ENCODE assay signal across 8 cellular contexts in genomic region chr1:211589782-211590721, GRCh38. TPM values are rescaled to one million over a fixed set of nuclear protein-coding genes. Genes with fewer than 3 reads are reported as not detected.
DNase-seq lines count a peak whose midpoint lies in the region; ATAC-seq, FAIRE-seq and TF ChIP-seq lines count a peak whose summit lies in the region.

No MANE protein-coding gene starts in this region.

- WGBS in IMR-90 (ENCODE audit: extremely low coverage in 2 of 2, insufficient read length in 1 of 2), 2 experiments: no CpG with 5 or more reads among the region's 6 CpGs
- WGBS in K562 (ENCODE audit: insufficient coverage, low coverage, missing lambda C conversion rate): 41% methylated on average over 6 of the region's 6 CpGs

- no peaks in the 10 kb centered on the region for H3K79me2 ChIP-seq in K562 (ENCODE audit: control insufficient read depth, insufficient read depth, low read length)

- POLR2A ChIA-PET in IMR-90 (lab: Charles Lee; ENCODE audit: unreplicated experiment): no interaction called here
- POLR2A ChIA-PET in K562 (lab: Yijun Ruan, JAX): interaction anchor here (0.7 to 2.4 kb wide), 4 partner anchors 10 to 16 kb away, joined by 3 to 16 read pairs (median 4); partner anchors contain the start of gene SLC30A1

- H3K27ac ChIP-seq in IMR-90 (ENCODE audit: insufficient read depth, low read length) (no peak overlapping the region), K562 (ENCODE audit: extremely low read depth, low read depth, low read length) (no peak overlapping the region; the same call in 2 of the 3 replicates), kidney (ENCODE audit: low read depth in 2 of 2, low read length in 2 of 2) (no peak overlapping the region)

- BruUV-seq in IMR-90 (replicated peaks; lab: Mats Ljungman, UMichigan) (no TSS peak), K562 (replicated peaks; lab: Mats Ljungman, UMichigan) (no TSS peak)

- H3K4ac ChIP-seq in IMR-90 (ENCODE audit: low read depth, low read length): no peak overlapping the region

- no peak overlapping the region; a peak in 1 of 4 replicates for H4K8ac ChIP-seq in IMR-90 (ENCODE audit: low read depth in 2 of 2, low read length in 2 of 2)

- no peak for ATAC-seq in IMR-90 (ENCODE audit: low read depth)
- peak; percentile 73 for ATAC-seq in K562
- no peak for ATAC-seq in stimulated activated memory B cell treated with anti-CD40 and anti-IgM and Interleukin-4, amounts not matched to agents 10 μg/mL and 1 μg/mL and 100 μg/mL, for 72 hours
- ATAC-seq in activated T-cell treated with anti-CD3 and anti-CD28 coated beads, Interleukin-2, amount 50 U/mL, for 72 hours (replicated peaks in 1 of 2): no peak

- H3K14ac ChIP-seq in IMR-90 (replicated peaks; ENCODE audit: low read depth, low read length): no peak overlapping the region

- peaks cover 6% of the 10 kb centered on the region for H3K4me1 ChIP-seq in IMR-90 (ENCODE audit: control insufficient read depth, insufficient read depth, low read length)
- H3K4me1 ChIP-seq in K562 (replicated peaks in 1 of 2; ENCODE audit: control insufficient read depth in 2 of 2, insufficient read depth in 2 of 2, low read length in 2 of 2): peaks cover 3 to 17% of the 10 kb centered on the region in 2 experiments; a peak in 3 of 5 replicates
- no peaks in the 10 kb centered on the region for H3K4me1 ChIP-seq in kidney (ENCODE audit: control insufficient read depth in 1 of 2, insufficient read depth in 1 of 2, low read depth in 1 of 2, low read length in 2 of 2)

- H3K23ac ChIP-seq in IMR-90 (ENCODE audit: low read depth, low read length): no peak overlapping the region

- H3K9me3 ChIP-seq in IMR-90 (ENCODE audit: control insufficient read depth, insufficient read depth, low read length) (no peaks in the 10 kb centered on the region), K562 (replicated peaks; ENCODE audit: control insufficient read depth, insufficient read depth, low read depth, low read length) (no peaks in the 10 kb centered on the region), kidney (ENCODE audit: control insufficient read depth in 1 of 2, low read length in 2 of 2) (no peaks in the 10 kb centered on the region)

- H2BK15ac ChIP-seq in IMR-90 (ENCODE audit: low read depth, low read length): no peak overlapping the region

- H3K9ac ChIP-seq in IMR-90 (ENCODE audit: low read depth, low read length) (no peak overlapping the region), K562 (ENCODE audit: insufficient read depth in 1 of 2, low read depth in 2 of 2, low read length in 2 of 2) (no peak overlapping the region), kidney (ENCODE audit: low read length in 2 of 2) (no peak overlapping the region)

- TF ChIP-seq EP300 in K562 (IDR thresholded peaks at IDR 0.05; ENCODE audit: low read length): no peak

- H3K56ac ChIP-seq in IMR-90 (ENCODE audit: extremely low read depth, insufficient read depth, low read length): no peak overlapping the region

- H3K27ac Mint-ChIP-seq in stimulated activated memory B cell treated with anti-CD40 and anti-IgM and Interleukin-4, amounts not matched to agents 10 μg/mL and 1 μg/mL and 100 μg/mL, for 72 hours: no peak overlapping the region
- H3K27ac Mint-ChIP-seq in activated T-cell treated with anti-CD3 and anti-CD28 coated beads, Interleukin-2, amount 50 U/mL, for 72 hours: no peak overlapping the region

- no peaks in the 10 kb centered on the region for H3K36me3 Mint-ChIP-seq in stimulated activated memory B cell treated with anti-CD40 and anti-IgM and Interleukin-4, amounts not matched to agents 10 μg/mL and 1 μg/mL and 100 μg/mL, for 72 hours
- no peaks in the 10 kb centered on the region for H3K36me3 Mint-ChIP-seq in activated T-cell treated with anti-CD3 and anti-CD28 coated beads, Interleukin-2, amount 50 U/mL, for 72 hours (ENCODE audit: insufficient read depth in 2 of 2)

- FAIRE-seq in K562 (lab: Jason Lieb, UNC) (peak; percentile 66), kidney (lab: Jason Lieb, UNC) (no peak)

- CTCF ChIA-PET in IMR-90 (lab: Yijun Ruan, JAX) (interaction anchor here (0.6 kb wide), 1 partner anchor 23 kb away, joined by 3 read pairs; no protein-coding TSS in a partner anchor), K562 (lab: Yijun Ruan, JAX; ENCODE audit: low intra/inter-chr PET ratio) (no interaction called here)

- H3K27me3 ChIP-seq in IMR-90 (ENCODE audit: control insufficient read depth, insufficient read depth, low read length) (no peaks in the 10 kb centered on the region), K562 (ENCODE audit: control insufficient read depth in 2 of 2, insufficient read depth in 2 of 2, low read length in 2 of 2) (no peaks in the 10 kb centered on the region)

- no peak overlapping the region for H2AK9ac ChIP-seq in IMR-90 (replicated peaks; ENCODE audit: low read depth, low read length, poor library complexity)

- H3K4me2 ChIP-seq in IMR-90 (ENCODE audit: low read depth, low read length): no peak overlapping the region
- H3K4me2 ChIP-seq in K562 (ENCODE audit: insufficient read depth, low read length): no peak overlapping the region

- DNase-seq in IMR-90 (peak; percentile 62), K562 (ENCODE audit: extremely low read depth in 1 of 4, low spot score in 3 of 4) (peak in 1 of 4 experiments; percentile 54), kidney (peak; percentile 75), stromal cell of bone marrow (ENCODE audit: low read depth) (peak; percentile 75), HPDE6-E6E7 (ENCODE audit: extremely low spot score) (no peak)
- no peak for DNase-seq in activated T-cell treated with anti-CD3 and anti-CD28 coated beads, Interleukin-2, amount 50 U/mL, for 72 hours
- no peak for DNase-seq in activated CD4-positive, alpha-beta T cell treated with anti-CD3 and anti-CD28 coated beads for 48 hours

- in situ Hi-C loops in IMR-90 (cut with MboI; ENCODE audit: low sequenced_read_pairs) (no loop called here), K562 (cut with MboI) (no loop called here)

- no peak overlapping the region for H3K4me3 Mint-ChIP-seq in stimulated activated memory B cell treated with anti-CD40 and anti-IgM and Interleukin-4, amounts not matched to agents 10 μg/mL and 1 μg/mL and 100 μg/mL, for 72 hours
- no peak overlapping the region for H3K4me3 Mint-ChIP-seq in activated T-cell treated with anti-CD3 and anti-CD28 coated beads, Interleukin-2, amount 50 U/mL, for 72 hours

- no peaks in the 10 kb centered on the region for H4K20me1 ChIP-seq in IMR-90 (ENCODE audit: insufficient read depth, low read length)
- H4K20me1 ChIP-seq in K562 (replicated peaks; ENCODE audit: control insufficient read depth, insufficient read depth, low read length): no peaks in the 10 kb centered on the region

- H3K4me3 ChIP-seq in IMR-90 (ENCODE audit: insufficient read depth, low read depth, low read length): no peak overlapping the region
- no peak overlapping the region for H3K4me3 ChIP-seq in K562
- H3K4me3 ChIP-seq in kidney (ENCODE audit: low read length in 2 of 2): no peak overlapping the region

- no peaks in the 10 kb centered on the region for H3K79me1 ChIP-seq in IMR-90 (ENCODE audit: low read depth in 1 of 2, low read length in 2 of 2)

- H3K36me3 ChIP-seq in IMR-90 (ENCODE audit: control insufficient read depth, insufficient read depth, low read length) (no peaks in the 10 kb centered on the region), K562 (ENCODE audit: control insufficient read depth, insufficient read depth, low read length) (no peaks in the 10 kb centered on the region), kidney (ENCODE audit: control insufficient read depth in 1 of 2, insufficient read depth in 2 of 2, low read length in 2 of 2) (no peaks in the 10 kb centered on the region)

- peaks cover 25% of the 10 kb centered on the region for H3K27me3 Mint-ChIP-seq in stimulated activated memory B cell treated with anti-CD40 and anti-IgM and Interleukin-4, amounts not matched to agents 10 μg/mL and 1 μg/mL and 100 μg/mL, for 72 hours
- peaks cover 12% of the 10 kb centered on the region for H3K27me3 Mint-ChIP-seq in activated T-cell treated with anti-CD3 and anti-CD28 coated beads, Interleukin-2, amount 50 U/mL, for 72 hours (ENCODE audit: low read depth)

- H3K9me1 ChIP-seq in IMR-90 (ENCODE audit: insufficient read depth, low read length) (peaks cover 7% of the 10 kb centered on the region), K562 (ENCODE audit: control insufficient read depth, insufficient read depth, low read length) (no peaks in the 10 kb centered on the region)

- intact Hi-C loops in IMR-90 (cut with micrococcal nuclease): no loop called here
- intact Hi-C loops in K562 (cut with micrococcal nuclease): no loop called here
- intact Hi-C loops in kidney (cut with DNase I): no loop called here

- H3K9me3 Mint-ChIP-seq in stimulated activated memory B cell treated with anti-CD40 and anti-IgM and Interleukin-4, amounts not matched to agents 10 μg/mL and 1 μg/mL and 100 μg/mL, for 72 hours: no peaks in the 10 kb centered on the region
- no peaks in the 10 kb centered on the region for H3K9me3 Mint-ChIP-seq in activated T-cell treated with anti-CD3 and anti-CD28 coated beads, Interleukin-2, amount 50 U/mL, for 72 hours

- H2AFZ ChIP-seq in IMR-90 (replicated peaks; ENCODE audit: low read length, poor library complexity) (no peak overlapping the region), K562 (ENCODE audit: low read depth, low read length) (peak overlapping the region; percentile 65)

- H4K91ac ChIP-seq in IMR-90 (ENCODE audit: insufficient read depth, low read depth, low read length): no peak overlapping the region

- H2BK20ac ChIP-seq in IMR-90 (ENCODE audit: low read depth, low read length): no peak overlapping the region; the same call in 1 of the 2 replicates

- no peak for TF ChIP-seq CTCF in IMR-90 (conservative IDR thresholded peaks at IDR 0.05; ENCODE audit: low read depth, low read length)
- TF ChIP-seq CTCF in K562 (IDR thresholded peaks at IDR 0.05 in 2 of 3, conservative IDR thresholded peaks at IDR 0.05 in 1 of 3; ENCODE audit: insufficient read depth in 2 of 3, low read depth in 1 of 3, low read length in 3 of 3): no peak
- TF ChIP-seq CTCF in kidney (IDR thresholded peaks at IDR 0.05; ENCODE audit: borderline replicate concordance, extremely low read depth, insufficient read depth): no peak

- TF ChIP-seq POLR2A in IMR-90 (IDR thresholded peaks at IDR 0.05; ENCODE audit: low read depth, low read length) (no peak), K562 (conservative IDR thresholded peaks at IDR 0.05) (no peak)

- no peak overlapping the region for H2AK5ac ChIP-seq in IMR-90 (ENCODE audit: low read depth, low read length)

- dilution Hi-C loops in IMR-90 (cut with HindIII; ENCODE audit: low sequenced_read_pairs, unreplicated experiment): no loop called here

- H4K5ac ChIP-seq in IMR-90 (ENCODE audit: low read depth, low read length): no peak overlapping the region

- TF ChIP-seq RAD21 in IMR-90 (IDR thresholded peaks at IDR 0.05; ENCODE audit: low read length) (no peak), K562 (CRISPR knock-in tag; conservative IDR thresholded peaks at IDR 0.05 in 1 of 2, IDR thresholded peaks at IDR 0.05 in 1 of 2) (0 out of 4 replicates have a peak, but pooled peaks of 1 of the 2 experiments have one; percentile 13)

- peak overlapping the region; percentile 68 for H2BK120ac ChIP-seq in IMR-90 (ENCODE audit: low read depth, low read length)

- peaks cover 20% of the 10 kb centered on the region for H3K4me1 Mint-ChIP-seq in stimulated activated memory B cell treated with anti-CD40 and anti-IgM and Interleukin-4, amounts not matched to agents 10 μg/mL and 1 μg/mL and 100 μg/mL, for 72 hours
- peaks cover 11% of the 10 kb centered on the region for H3K4me1 Mint-ChIP-seq in activated T-cell treated with anti-CD3 and anti-CD28 coated beads, Interleukin-2, amount 50 U/mL, for 72 hours (ENCODE audit: low read depth)

- H3K18ac ChIP-seq in IMR-90 (ENCODE audit: low read depth, low read length): no peak overlapping the region

- no peak overlapping the region for H2BK5ac ChIP-seq in IMR-90 (ENCODE audit: low read depth, low read length, poor library complexity, severe bottlenecking)

RNA-seq across cellular contexts. Expression of gene SLC30A1, which starts 11.1 kb away (rescaled TPM):
- total RNA-seq in IMR-90 (2012; rRNA removed) (8.4 and 17.8 TPM in 2 replicates), K562 (2014; rRNA removed) (5.0 and 5.4 TPM in 2 replicates), K562 (2014; rRNA removed; fragmentation: Illumina TruSeq; extraction: Trizol) (11.9 and 12.0 TPM in 2 replicates), K562 (2015; rRNA removed; fragmentation: Illumina TruSeq; extraction: Trizol) (13.8 and 14.4 TPM in 2 replicates), K562 (2021) (13.1 and 14.6 TPM in 2 replicates), kidney (37.7 TPM)
- polyA plus RNA-seq in IMR-90 (2012; rRNA removed) (4.2 and 5.4 TPM in 2 replicates), K562 (2011; rRNA removed) (6.6 and 6.7 TPM in 2 replicates), K562 (2014; fragmentation: Illumina TruSeq; extraction: Trizol) (6.4 and 7.9 TPM in 2 replicates), K562 (2014; fragmentation: Nextera tagmentation; extraction: Ambion mirVana) (1 to 10 TPM; 4.1 to 4.2 TPM), K562 (2014; rRNA removed) (4.8 and 5.1 TPM in 2 replicates), kidney (ENCODE audit: insufficient read depth, low read depth, low replicate concordance) (8.2 TPM)
- polyA plus RNA-seq in IMR-90 (2012; cell fraction: cytosol; rRNA removed): 3.2 and 4.6 TPM in 2 replicates
- polyA plus RNA-seq in IMR-90 (2012; cell fraction: nucleus; rRNA removed; ENCODE audit: low replicate concordance): 3.9 and 4.3 TPM in 2 replicates
- total RNA-seq in K562 (2011; cell fraction: chromatin; rRNA removed; ENCODE audit: low replicate concordance): 11.4 and 24.0 TPM in 2 replicates
- total RNA-seq in K562 (2011; cell fraction: nucleolus; rRNA removed): 14.2 and 15.8 TPM in 2 replicates
- 19.2 and 26.8 TPM in 2 replicates for total RNA-seq in K562 (2011; cell fraction: nucleoplasm; rRNA removed)
- 3.2 and 3.5 TPM in 2 replicates for polyA plus RNA-seq in K562 (2011; cell fraction: cytosol; rRNA removed)
- 4.1 and 5.4 TPM in 2 replicates for polyA plus RNA-seq in K562 (2011; cell fraction: nucleus; rRNA removed)
- 4.5 and 8.6 TPM in 2 replicates for polyA plus RNA-seq in K562 (2012)
- polyA minus RNA-seq in K562 (2011; rRNA and poly(A)+ RNA removed): 15.2 and 23.0 TPM in 2 replicates
- 8.5 and 10.6 TPM in 2 replicates for polyA minus RNA-seq in K562 (2011; cell fraction: cytosol; rRNA and poly(A)+ RNA removed)
- 9.6 and 22.0 TPM in 2 replicates for polyA minus RNA-seq in K562 (2011; cell fraction: nucleus; rRNA and poly(A)+ RNA removed)
- total RNA-seq in activated T-cell treated with anti-CD3 and anti-CD28 coated beads, Interleukin-2, amount 50 U/mL, for 72 hours: 1 to 10 TPM; 8.0 to 8.6 TPM

Comparison
In these comparisons a context has a peak if more than half of its experiments do, and no peak if none do; other contexts are left out.
1. DNase-seq: peak in IMR-90 (single experiment), kidney (single experiment) and stromal cell of bone marrow (single experiment); none in activated T-cell treated with anti-CD3 and anti-CD28 coated beads, Interleukin-2, amount 50 U/mL, for 72 hours (0 of 2), activated CD4-positive, alpha-beta T cell treated with anti-CD3 and anti-CD28 coated beads for 48 hours (single experiment) and HPDE6-E6E7 (single experiment).